Comparison of ENCODE assay signal across 1 cellular context in the genomic region with DNA sequence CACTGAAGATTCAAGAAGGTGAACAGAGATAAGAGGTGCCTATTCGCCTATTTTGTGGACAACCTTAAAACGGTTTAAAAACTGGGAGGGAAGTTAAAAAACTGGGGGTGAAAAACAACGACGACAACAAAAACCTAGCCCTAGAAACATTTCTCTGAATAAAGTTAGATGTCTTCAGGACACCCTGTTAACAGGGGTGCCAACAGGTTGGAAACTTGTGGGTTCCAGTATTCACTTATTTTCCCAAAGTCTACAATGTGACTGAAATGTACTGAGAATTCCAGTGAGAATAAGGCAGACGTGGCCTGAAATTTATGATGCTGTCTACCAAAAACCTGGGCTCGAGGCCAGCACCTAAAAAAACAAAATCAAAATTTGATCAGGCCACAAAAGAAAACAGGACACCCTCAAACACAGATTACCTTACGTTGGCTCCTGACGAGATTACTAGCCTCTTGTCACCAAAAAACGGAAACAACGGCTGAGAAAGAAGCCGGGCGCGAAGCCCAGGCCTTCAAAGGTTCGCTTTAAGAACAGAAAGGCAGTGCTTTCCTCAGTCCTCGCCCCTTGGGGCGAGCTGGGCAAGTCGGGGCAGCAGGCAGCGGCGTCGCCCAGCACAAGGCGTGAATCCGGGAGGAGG.
TF ChIP-seq lines count a peak whose summit lies in the region.

No MANE protein-coding gene starts in this region.

TF ChIP-seq in GM23338, 12 proteins besides CTCF, POLR2A, EP300 and RAD21 (continued from another document):
- TF ChIP-seq REST (IDR thresholded peaks at IDR 0.05; ENCODE audit: unreplicated experiment) (no peak), POLR2AphosphoS5 (IDR thresholded peaks at IDR 0.05; ENCODE audit: low read depth) (no peak), NANOG (IDR thresholded peaks at IDR 0.05; ENCODE audit: borderline replicate concordance) (no peak), ZNF114 (CRISPR knock-in tag; IDR thresholded peaks at IDR 0.05) (no peak), ETS1 (IDR thresholded peaks at IDR 0.05) (no peak), STAT1 (IDR thresholded peaks at IDR 0.05; ENCODE audit: unreplicated experiment) (no peak), JUNB (IDR thresholded peaks at IDR 0.05; ENCODE audit: unreplicated experiment) (no peak)
